16 cellular contexts compared by ENCODE assay signal in genomic region chr11:112770017-112770416, GRCh38.
DNase-seq lines count a peak whose midpoint lies in the region; ATAC-seq lines count a peak whose summit lies in the region.
"Had no signal": no experiment of that assay in that cellular context is flagged by ENCODE, and none has a peak within 500 bp of the region (broad histone marks: within the 10 kb centered on the region; RNA-seq: fewer than 3 reads in every experiment).

No MANE protein-coding gene starts in this region.

- no peak for ATAC-seq in GM18867 (IDR thresholded peaks at IDR 0.05; ENCODE audit: unreplicated experiment)
- no peak for ATAC-seq in HG02588 (IDR thresholded peaks at IDR 0.05; ENCODE audit: unreplicated experiment)
- ATAC-seq in GM21367 (IDR thresholded peaks at IDR 0.05; ENCODE audit: unreplicated experiment), result no peak
- ATAC-seq: K562 had no signal

- H3K27ac ChIP-seq in angular gyrus (ENCODE audit: low read depth, low read length) (peak overlapping the region; percentile 90), cingulate gyrus (ENCODE audit: low read depth, low read length) (peak overlapping the region; percentile 87), layer of hippocampus (ENCODE audit: low read depth, low read length) (peak overlapping the region; percentile 74)
- H3K27ac ChIP-seq: BLaER1, Peyer's patch had no signal

- no peaks in the 10 kb centered on the region for H3K27me3 ChIP-seq in layer of hippocampus (ENCODE audit: control insufficient read depth, insufficient read depth, low read length)
- H3K27me3 ChIP-seq: BLaER1, Peyer's patch had no signal

- peak; percentile 56 for DNase-seq in pons (ENCODE audit: low spot score)
- DNase-seq: CD4-positive, alpha-beta memory T cell; GF-D8; NCI-H1105; NCI-H2081; NCI-H748 treated with DMSO at 0.1 percent for 48 hours; NK-92 treated with Interleukin-12 subunit alpha and Interleukin-12 subunit beta, amount 100 ng/mL, for 24 hours; Peyer's patch had no signal
